9 cellular contexts compared by ENCODE assay signal in the genomic region with DNA sequence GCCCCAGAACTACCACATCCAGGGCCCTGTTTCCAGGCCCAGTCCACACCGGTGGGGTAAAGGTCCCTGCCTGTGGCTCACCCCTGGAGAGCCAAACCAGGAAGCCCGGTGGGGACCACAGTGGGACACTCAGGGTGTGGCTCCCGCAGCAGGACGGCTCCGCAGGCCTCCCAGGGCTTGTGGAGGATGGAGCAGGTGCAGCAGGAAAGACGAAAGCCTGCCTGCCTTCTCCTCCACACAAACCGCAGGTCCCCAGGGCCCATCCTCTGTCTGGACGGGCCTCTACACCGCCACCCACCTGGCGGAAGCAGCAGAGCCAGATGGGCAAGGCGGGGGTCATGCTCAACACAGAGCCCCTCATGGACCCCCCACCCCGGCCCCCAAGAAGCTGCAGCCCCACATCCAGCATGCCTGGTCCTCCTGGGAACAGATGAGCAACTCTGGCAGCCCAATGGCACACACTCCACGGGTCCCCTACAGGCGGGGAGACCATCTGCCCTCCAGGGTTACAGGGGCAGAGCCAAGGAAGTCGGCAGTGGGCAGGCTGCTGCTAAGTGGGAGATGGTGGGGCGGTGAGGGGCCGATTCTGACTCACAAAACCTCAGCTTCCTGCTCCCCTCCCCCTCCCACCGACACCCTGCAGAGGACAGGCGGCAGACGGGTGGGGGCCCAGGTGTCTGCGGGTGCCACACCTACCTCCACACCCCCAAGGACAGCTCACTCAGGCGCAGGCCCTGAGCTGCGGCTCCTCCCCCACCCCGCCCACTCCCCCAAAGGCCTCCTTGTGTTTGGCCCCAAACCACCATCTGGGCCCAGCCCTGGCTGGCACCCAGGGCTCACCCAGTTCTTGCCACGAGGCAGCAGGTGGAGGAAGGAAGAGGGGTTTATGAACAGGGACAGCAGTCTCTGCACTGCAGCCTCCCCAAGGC.
DNase-seq lines count a peak whose midpoint lies in the region; ATAC-seq and TF ChIP-seq lines count a peak whose summit lies in the region.
"Had no signal": no experiment of that assay in that cellular context is flagged by ENCODE, and none has a peak within 500 bp of the region (broad histone marks: within the 10 kb centered on the region; RNA-seq: fewer than 3 reads in every experiment).

No MANE protein-coding gene starts in this region.

- DNase-seq in NCI-H2227 (lab: John Stamatoyannopoulos, UW; ENCODE audit: unreplicated experiment) (peak; percentile 35), NCI-H2227 treated with DMSO at 0.1 percent for 48 hours (lab: John Stamatoyannopoulos, UW) (no peak), NCI-H524 treated with DMSO at 0.1 percent for 48 hours (lab: John Stamatoyannopoulos, UW) (peak; percentile 82), erythroblast (lab: John Stamatoyannopoulos, UW) (peak; percentile 37 to 44), foreskin melanocyte (no peak)
- DNase-seq in activated CD8-positive, alpha-beta memory T cell treated with anti-CD3 and anti-CD28 coated beads for 4 hours (ENCODE audit: low read depth in 2 of 2): peak; percentile 94 to 95
- peak; percentile 89 to 92 for DNase-seq in stimulated activated CD4-positive, alpha-beta T cell treated with anti-CD3 and anti-CD28 coated beads, Interleukin-15, amount 100 ng/mL, for 48 hours (ENCODE audit: low read depth in 2 of 2)

- ATAC-seq in HG03060 (IDR thresholded peaks at IDR 0.05; ENCODE audit: low read depth, unreplicated experiment): peak; percentile 39
- ATAC-seq: A549 had no signal

- TF ChIP-seq POLR2A in erythroblast (IDR thresholded peaks at IDR 0.05; ENCODE audit: low read length): no peak

Comparison
In these comparisons a context has a peak if more than half of its experiments do, and no peak if none do; other contexts are left out.
1. DNase-seq: peak in NCI-H2227 (single experiment), NCI-H524 treated with DMSO at 0.1 percent for 48 hours (single experiment), activated CD8-positive, alpha-beta memory T cell treated with anti-CD3 and anti-CD28 coated beads for 4 hours (2 of 2), erythroblast (2 of 2) and stimulated activated CD4-positive, alpha-beta T cell treated with anti-CD3 and anti-CD28 coated beads, Interleukin-15, amount 100 ng/mL, for 48 hours (2 of 2); none in NCI-H2227 treated with DMSO at 0.1 percent for 48 hours (single experiment) and foreskin melanocyte (single experiment).